10 cellular contexts compared by ENCODE assay signal in the genomic region with DNA sequence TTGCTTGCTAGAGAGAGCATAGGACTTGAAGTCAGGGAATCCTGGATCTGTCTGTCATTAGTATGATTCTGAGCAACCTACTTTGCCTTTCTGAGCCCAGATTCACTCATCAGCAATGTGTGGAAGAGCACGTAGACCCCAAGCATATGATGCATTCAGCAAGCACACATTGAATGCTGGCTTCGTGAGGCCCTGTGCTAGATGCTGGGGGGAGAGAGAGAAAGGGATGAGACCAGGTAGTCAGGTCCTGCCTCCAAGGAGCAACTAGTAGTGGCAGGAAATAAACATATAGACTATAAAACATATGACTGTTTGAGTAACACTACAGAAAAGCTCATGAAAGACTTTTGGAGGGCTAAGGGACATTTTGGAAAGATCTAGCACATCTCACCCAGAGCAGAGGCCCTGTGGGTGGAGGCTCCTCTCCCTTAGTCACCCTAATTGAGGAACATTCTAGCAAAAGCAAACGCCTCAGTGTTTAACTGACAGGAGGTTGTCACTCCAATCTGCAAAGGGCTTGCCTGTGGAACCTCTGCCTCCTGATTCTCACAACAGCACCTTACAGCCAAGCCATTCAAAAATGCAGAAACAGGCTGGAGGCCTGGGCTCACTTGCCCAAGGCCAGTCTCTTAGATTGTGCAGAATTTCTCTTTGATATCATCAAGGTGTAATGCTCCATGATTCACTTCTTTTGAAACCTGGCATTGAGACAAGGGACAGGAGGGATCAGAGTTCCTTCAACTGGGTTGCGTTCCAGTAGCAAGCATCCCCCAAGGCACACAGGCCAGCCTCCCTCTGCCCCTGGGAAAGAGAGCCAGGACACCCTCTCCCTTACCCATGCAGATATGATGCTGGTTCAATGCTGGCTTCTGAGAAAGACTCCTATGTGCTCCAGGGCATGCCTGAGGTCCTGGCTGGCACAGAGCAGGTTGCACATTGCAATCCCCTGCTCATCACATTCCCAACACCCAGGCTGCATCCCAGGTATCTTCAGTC. TPM values are rescaled to one million over a fixed set of nuclear protein-coding genes. Genes with fewer than 3 reads are reported as not detected.
DNase-seq lines count a peak whose midpoint lies in the region; ATAC-seq and TF ChIP-seq lines count a peak whose summit lies in the region.
"Had no signal": no experiment of that assay in that cellular context is flagged by ENCODE, and none has a peak within 500 bp of the region (broad histone marks: within the 10 kb centered on the region; RNA-seq: fewer than 3 reads in every experiment).

No MANE protein-coding gene starts in this region.

- H3K27me3 Mint-ChIP-seq in activated CD8-positive, alpha-beta T cell treated with anti-CD3 and anti-CD28 coated beads, Interleukin-2, amount 10 ng/mL, durations not matched to agents 7 days and 5 days (ENCODE audit: low read depth), result no peaks in the 10 kb centered on the region

- no peak for ATAC-seq in activated CD8-positive, alpha-beta T cell treated with anti-CD3 and anti-CD28 coated beads, Interleukin-2, amount 10 ng/mL, durations not matched to agents 7 days and 5 days
- ATAC-seq in left lobe of liver (no peak), GM21786 (IDR thresholded peaks at IDR 0.05; ENCODE audit: unreplicated experiment) (no peak), GM19023 (IDR thresholded peaks at IDR 0.05; ENCODE audit: unreplicated experiment) (no peak)

- DNase-seq in stimulated activated CD4-positive, alpha-beta T cell treated with anti-CD3 and anti-CD28 coated beads, Interleukin-15, amount 100 ng/mL, for 24 hours, result peak; percentile 42
- no peak for DNase-seq in stimulated activated CD4-positive, alpha-beta T cell treated with anti-CD3 and anti-CD28 coated beads, Interleukin-4, amount 100 ng/mL, for 1 hour
- no peak for DNase-seq in activated CD8-positive, alpha-beta T cell treated with anti-CD3 and anti-CD28 coated beads, Interleukin-2, amount 10 ng/mL, durations not matched to agents 7 days and 5 days
- DNase-seq in left lobe of liver (ENCODE audit: low spot score), result peak; percentile 41
- DNase-seq in vagina (ENCODE audit: extremely low spot score in 2 of 2), result no peak
- no peak for DNase-seq in occipital lobe (lab: John Stamatoyannopoulos, UW)
- DNase-seq: NCI-H1048 had no signal

- H3K27ac ChIP-seq in vagina, result peak overlapping the region; percentile 53

- H3K9me3 ChIP-seq in vagina, result no peaks in the 10 kb centered on the region

- POLR2A ChIA-PET in activated CD8-positive, alpha-beta T cell treated with anti-CD3 and anti-CD28 coated beads, Interleukin-2, amount 10 ng/mL, durations not matched to agents 7 days and 5 days (lab: Charles Lee), result interaction anchor here (0.6 to 8.9 kb wide), 6 partner anchors 10 to 1240 kb away, joined by 3 to 117 read pairs (median 6); no protein-coding TSS in a partner anchor

- H3K4me1 Mint-ChIP-seq in activated CD8-positive, alpha-beta T cell treated with anti-CD3 and anti-CD28 coated beads, Interleukin-2, amount 10 ng/mL, durations not matched to agents 7 days and 5 days (ENCODE audit: low read depth), result peaks cover 53% of the 10 kb centered on the region

- H3K4me3 Mint-ChIP-seq in activated CD8-positive, alpha-beta T cell treated with anti-CD3 and anti-CD28 coated beads, Interleukin-2, amount 10 ng/mL, durations not matched to agents 7 days and 5 days, result peak overlapping the region; percentile 99
- H3K4me3 Mint-ChIP-seq: neural crest cell had no signal

- no peak for TF ChIP-seq CTCF in vagina (IDR thresholded peaks at IDR 0.05)

- peaks cover 70% of the 10 kb centered on the region for H3K36me3 Mint-ChIP-seq in activated CD8-positive, alpha-beta T cell treated with anti-CD3 and anti-CD28 coated beads, Interleukin-2, amount 10 ng/mL, durations not matched to agents 7 days and 5 days (ENCODE audit: low read depth)

- no peak for TF ChIP-seq POLR2A in vagina (IDR thresholded peaks at IDR 0.05)

- intact Hi-C loops in vagina (cut with DNase I), result no loop called here

- CTCF ChIA-PET in activated CD8-positive, alpha-beta T cell treated with anti-CD3 and anti-CD28 coated beads, Interleukin-2, amount 10 ng/mL, durations not matched to agents 7 days and 5 days (lab: Charles Lee), result interaction anchor here (1.0 to 16.6 kb wide), 8 partner anchors 9 to 104 kb away, joined by 3 to 243 read pairs (median 6); no protein-coding TSS in a partner anchor

- H3K4me1 ChIP-seq in vagina, result peaks cover 53% of the 10 kb centered on the region

- peak overlapping the region; percentile 2 to 32 for H3K4me3 ChIP-seq in vagina

- no peaks in the 10 kb centered on the region for H3K9me3 Mint-ChIP-seq in activated CD8-positive, alpha-beta T cell treated with anti-CD3 and anti-CD28 coated beads, Interleukin-2, amount 10 ng/mL, durations not matched to agents 7 days and 5 days (ENCODE audit: insufficient read depth)
- H3K9me3 Mint-ChIP-seq: neural crest cell had no signal

- H3K27me3 ChIP-seq in vagina, result no peaks in the 10 kb centered on the region

- H3K36me3 ChIP-seq in vagina, result peaks cover 0 to 21% of the 10 kb centered on the region in 2 donors

- H3K27ac Mint-ChIP-seq in activated CD8-positive, alpha-beta T cell treated with anti-CD3 and anti-CD28 coated beads, Interleukin-2, amount 10 ng/mL, durations not matched to agents 7 days and 5 days, result peak overlapping the region; percentile 93

RNA-seq across cellular contexts. Expression of a gene that starts 26.1 kb away (rescaled TPM):
- 1 to 10 TPM; 4.9 to 5.3 TPM for total RNA-seq in activated CD8-positive, alpha-beta T cell treated with anti-CD3 and anti-CD28 coated beads, Interleukin-2, amount 10 ng/mL, durations not matched to agents 7 days and 5 days
- total RNA-seq in left lobe of liver, result 17.8 TPM
- 28.0 TPM for total RNA-seq in vagina
- total RNA-seq in occipital lobe, result 5.9 TPM

Comparison
In these comparisons a context has a peak if more than half of its experiments do, and no peak if none do; other contexts are left out.
1. DNase-seq: peak in stimulated activated CD4-positive, alpha-beta T cell treated with anti-CD3 and anti-CD28 coated beads, Interleukin-15, amount 100 ng/mL, for 24 hours (single experiment) and left lobe of liver (single experiment); none in stimulated activated CD4-positive, alpha-beta T cell treated with anti-CD3 and anti-CD28 coated beads, Interleukin-4, amount 100 ng/mL, for 1 hour (single experiment), activated CD8-positive, alpha-beta T cell treated with anti-CD3 and anti-CD28 coated beads, Interleukin-2, amount 10 ng/mL, durations not matched to agents 7 days and 5 days (single experiment), vagina (0 of 2) and occipital lobe (single experiment).